In genomic region chr18:29078272-29078671, GRCh38 we compare ENCODE assay signal across 11 cellular contexts.
"Had no signal": no experiment of that assay in that cellular context is flagged by ENCODE, and none has a peak within 500 bp of the region (broad histone marks: within the 10 kb centered on the region; RNA-seq: fewer than 3 reads in every experiment).

No MANE protein-coding gene starts in this region.

- H3K9me3 ChIP-seq: esophagus squamous epithelium, sigmoid colon had no signal

- ATAC-seq: activated T-cell treated with anti-CD3 and anti-CD28 coated beads, Interleukin-2, amount 50 U/mL, for 72 hours had no signal

- H3K4me3 ChIP-seq: esophagus squamous epithelium, sigmoid colon had no signal

- H3K27me3 ChIP-seq: esophagus squamous epithelium, sigmoid colon had no signal

- H3K36me3 ChIP-seq: esophagus squamous epithelium, sigmoid colon had no signal

- H3K4me1 ChIP-seq: esophagus squamous epithelium had no signal

- DNase-seq: activated CD4-positive, alpha-beta memory T cell treated with anti-CD3 and anti-CD28 coated beads for 36 hours; activated CD4-positive, CD25-positive, alpha-beta regulatory T cell treated with anti-CD3 and anti-CD28 coated beads, Interleukin-2, amount 50 U/mL, for 72 hours; activated gamma-delta T cell treated with Interleukin-2 at 50 U/mL for 16 hours; activated naive CD8-positive, alpha-beta T cell treated with anti-CD3 and anti-CD28 coated beads, Interleukin-2, amount 10 ng/mL, durations not matched to agents 7 days and 5 days; activated T-cell treated with anti-CD3 and anti-CD28 coated beads, Interleukin-2, amount 50 U/mL, for 72 hours; anterior cingulate cortex; esophagus squamous epithelium; foreskin fibroblast; sigmoid colon; stimulated activated CD4-positive, alpha-beta T cell treated with anti-CD3 and anti-CD28 coated beads, Interleukin-2, amount 100 ng/mL, for 24 hours; stimulated activated naive CD4-positive, alpha-beta T cell treated with Interleukin-2 at 50 U/mL for 16 hours had no signal

- H3K27ac ChIP-seq: esophagus squamous epithelium, sigmoid colon had no signal
